Comparison of ENCODE assay signal across 8 cellular contexts in the genomic region with DNA sequence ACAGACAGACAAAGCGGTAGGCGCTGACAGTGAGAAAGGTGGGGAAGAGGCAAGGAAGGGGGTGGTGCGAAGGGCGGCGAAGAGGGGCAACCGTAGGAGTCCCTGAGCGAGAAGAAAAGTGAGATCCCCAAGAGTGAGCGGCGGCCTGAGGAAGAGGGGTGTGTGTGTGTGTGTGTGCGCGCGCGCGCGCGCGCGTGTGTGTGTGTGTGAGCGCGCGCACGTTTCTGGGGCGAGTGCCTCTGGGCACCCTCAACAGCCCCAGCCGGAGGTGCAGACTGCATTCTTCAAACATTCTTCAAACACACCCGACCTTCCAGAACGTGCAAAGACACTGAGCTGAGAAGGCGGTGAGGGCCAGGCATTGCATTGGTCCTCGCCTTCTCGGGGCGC.
DNase-seq lines count a peak whose midpoint lies in the region; ATAC-seq and TF ChIP-seq lines count a peak whose summit lies in the region.

No MANE protein-coding gene starts in this region.

- peak overlapping the region in 2 of 7 donors; percentile 1 to 12 for H3K27ac Mint-ChIP-seq in CD4-positive, alpha-beta memory T cell
- H3K27ac Mint-ChIP-seq in endothelial cell (ENCODE audit: unreplicated experiment) (no peak overlapping the region), neural crest cell (ENCODE audit: unreplicated experiment) (no peak overlapping the region)

- no peak overlapping the region for H3K27ac ChIP-seq in CD4-positive, alpha-beta memory T cell (ENCODE audit: low read depth, low read length)

- peaks cover 9% of the 10 kb centered on the region for H3K27me3 ChIP-seq in CD4-positive, alpha-beta memory T cell (ENCODE audit: insufficient read depth, low read length)

- peaks cover 5 to 13% (median 6%) of the 10 kb centered on the region in 4 donors for H3K4me1 Mint-ChIP-seq in CD4-positive, alpha-beta memory T cell
- H3K4me1 Mint-ChIP-seq in endothelial cell (ENCODE audit: unreplicated experiment) = peaks cover 21% of the 10 kb centered on the region
- H3K4me1 Mint-ChIP-seq in neural crest cell = peaks cover 29% of the 10 kb centered on the region

- TF ChIP-seq POLR2A in NB4 (IDR thresholded peaks at IDR 0.05; ENCODE audit: extremely low read depth, insufficient read length) = no peak

- H3K4me1 ChIP-seq in CD4-positive, alpha-beta memory T cell (ENCODE audit: insufficient read depth, low read length) = peaks cover 7% of the 10 kb centered on the region

- ATAC-seq in GM21447 (IDR thresholded peaks at IDR 0.05; ENCODE audit: unreplicated experiment) (no peak), HG03432 (IDR thresholded peaks at IDR 0.05; ENCODE audit: unreplicated experiment) (no peak)

- H3K4me3 Mint-ChIP-seq in CD4-positive, alpha-beta memory T cell = peak overlapping the region in 7 of 8 donors; percentile 66 to 87 (median 77)
- H3K4me3 Mint-ChIP-seq in endothelial cell (ENCODE audit: unreplicated experiment) (peak overlapping the region; percentile 54), neural crest cell (peak overlapping the region; percentile 60)

- H3K36me3 Mint-ChIP-seq in CD4-positive, alpha-beta memory T cell = no peaks in the 10 kb centered on the region
- H3K36me3 Mint-ChIP-seq in endothelial cell (ENCODE audit: low read depth, unreplicated experiment) (peaks cover 8% of the 10 kb centered on the region), neural crest cell (ENCODE audit: low read depth) (no peaks in the 10 kb centered on the region)

- H3K9me3 ChIP-seq in CD4-positive, alpha-beta memory T cell (ENCODE audit: control insufficient read depth in 1 of 2, low read length in 2 of 2) = no peaks in the 10 kb centered on the region

- no peaks in the 10 kb centered on the region for H3K36me3 ChIP-seq in CD4-positive, alpha-beta memory T cell (ENCODE audit: insufficient read depth, low read length)

- H3K4me3 ChIP-seq in CD4-positive, alpha-beta memory T cell (ENCODE audit: low read length in 2 of 2) = no peak overlapping the region
- no peak overlapping the region for H3K4me3 ChIP-seq in NB4 (ENCODE audit: low read depth, low read length)

- peaks cover 32 to 45% of the 10 kb centered on the region in 2 donors for H3K27me3 Mint-ChIP-seq in CD4-positive, alpha-beta memory T cell
- H3K27me3 Mint-ChIP-seq in endothelial cell (ENCODE audit: unreplicated experiment) (peaks cover 22% of the 10 kb centered on the region), neural crest cell (ENCODE audit: low read depth) (peaks cover 88% of the 10 kb centered on the region)

- POLR2A ChIA-PET in CD4-positive, alpha-beta memory T cell (lab: Charles Lee; ENCODE audit: partially characterized antibody) = interaction anchor here (0.7 kb wide), 1 partner anchor 15 kb away, joined by 3 read pairs; no protein-coding TSS in a partner anchor

- in situ Hi-C loops in ACHN (cut with HindIII; ENCODE audit: low pct_ligation_motif_present, low pct_unique_long_range_greater_than_20kb, low sequenced_read_pairs) = no loop called here

- intact Hi-C loops in CD4-positive, alpha-beta memory T cell (cut with micrococcal nuclease) = no loop called here

- TF ChIP-seq CTCF in NB4 (IDR thresholded peaks at IDR 0.05; ENCODE audit: low read depth, low read length) (no peak), endothelial cell (IDR thresholded peaks at IDR 0.05; ENCODE audit: unreplicated experiment) (no peak), neural crest cell (conservative IDR thresholded peaks at IDR 0.05) (no peak)

- CTCF ChIA-PET in CD4-positive, alpha-beta memory T cell (lab: Charles Lee; ENCODE audit: partially characterized antibody) = no interaction called here

- no peaks in the 10 kb centered on the region for H3K9me3 Mint-ChIP-seq in CD4-positive, alpha-beta memory T cell
- H3K9me3 Mint-ChIP-seq in endothelial cell (ENCODE audit: unreplicated experiment) (no peaks in the 10 kb centered on the region), neural crest cell (no peaks in the 10 kb centered on the region)

- peak in 2 of 5 donors; percentile 8 to 19 for DNase-seq in CD4-positive, alpha-beta memory T cell
- DNase-seq in NB4 (ENCODE audit: low read depth) (peak; percentile 53), endothelial cell (ENCODE audit: low spot score) (no peak), neural crest cell (ENCODE audit: low read depth, low spot score) (no peak), NCI-H2029 (lab: John Stamatoyannopoulos, UW) (no peak), ACHN (no peak)
